Comparison of ENCODE assay signal across 11 cellular contexts in genomic region chr6:114419175-114419574, GRCh38.
DNase-seq lines count a peak whose midpoint lies in the region; ATAC-seq lines count a peak whose summit lies in the region.
"Had no signal": no experiment of that assay in that cellular context is flagged by ENCODE, and none has a peak within 500 bp of the region (broad histone marks: within the 10 kb centered on the region; RNA-seq: fewer than 3 reads in every experiment).

No MANE protein-coding gene starts in this region.

- DNase-seq in SW480 (ENCODE audit: low spot score) = peak; percentile 49
- no peak for DNase-seq in GM19238 (ENCODE audit: insufficient read length, low spot score)
- no peak for DNase-seq in NCI-H526 treated with DMSO at 0.1 percent for 48 hours (lab: John Stamatoyannopoulos, UW)
- no peak for DNase-seq in NCI-H1048 (lab: John Stamatoyannopoulos, UW)
- no peak for DNase-seq in medulla oblongata (ENCODE audit: extremely low spot score)
- DNase-seq: CD4-positive, alpha-beta T cell; gastrocnemius medialis; GM23248 had no signal

- ATAC-seq in GM18498 (IDR thresholded peaks at IDR 0.05; ENCODE audit: unreplicated experiment) = peak; percentile 96
- ATAC-seq in GM21367 (IDR thresholded peaks at IDR 0.05; ENCODE audit: unreplicated experiment) = peak; percentile 82
- peak; percentile 95 for ATAC-seq in HG03108 (IDR thresholded peaks at IDR 0.05; ENCODE audit: unreplicated experiment)
- ATAC-seq: gastrocnemius medialis had no signal
